Comparison of ENCODE assay signal across 24 cellular contexts in the genomic region with DNA sequence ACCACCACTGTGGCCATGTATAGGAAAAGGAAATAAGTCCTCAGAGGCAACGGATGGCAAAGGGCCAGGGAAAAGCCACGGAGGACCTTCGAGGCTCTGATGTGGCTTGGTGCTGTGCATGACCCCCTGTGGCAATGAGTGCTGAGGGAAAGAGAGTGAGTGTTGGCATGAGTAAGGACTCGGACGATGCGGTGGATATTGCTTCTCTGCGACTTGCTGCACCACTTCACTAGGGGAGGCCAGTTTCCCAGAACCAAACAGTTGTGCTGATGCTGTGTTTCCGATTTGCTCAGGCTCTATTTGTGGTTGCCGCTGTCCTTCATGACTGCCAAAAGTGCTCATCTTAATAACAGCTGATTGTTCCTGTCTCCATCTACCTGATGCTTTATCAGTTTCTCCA.
DNase-seq lines count a peak whose midpoint lies in the region; ATAC-seq, FAIRE-seq and TF ChIP-seq lines count a peak whose summit lies in the region.
"Had no signal": no experiment of that assay in that cellular context is flagged by ENCODE, and none has a peak within 500 bp of the region (broad histone marks: within the 10 kb centered on the region; RNA-seq: fewer than 3 reads in every experiment).

No MANE protein-coding gene starts in this region.

- DNase-seq in activated T-cell treated with anti-CD3 and anti-CD28 coated beads, Interleukin-2, amount 50 U/mL, for 72 hours, result peak; percentile 8 to 15
- no peak for DNase-seq in activated T-cell treated with anti-CD3 and anti-CD28 coated beads, Interleukin-2, amount 50 U/mL, for 1 hour
- DNase-seq in OCI-LY7 (ENCODE audit: low spot score) (no peak), GM12892 (ENCODE audit: insufficient read length) (no peak), AML-193 (lab: John Stamatoyannopoulos, UW) (no peak), NCI-H2081 (lab: John Stamatoyannopoulos, UW) (no peak)
- DNase-seq in activated naive CD4-positive, alpha-beta T cell treated with anti-CD3 and anti-CD28 coated beads, Interleukin-2, amount 50 U/mL, for 72 hours (ENCODE audit: low spot score in 2 of 2), result no peak
- DNase-seq in naive thymus-derived CD8-positive, alpha-beta T cell, result no peak
- DNase-seq: ACHN; anterior cingulate cortex; cerebellar nuclear complex; DMS53; effector CD8-positive, alpha-beta T cell; HFFc6; mesenchymal stem cell; NCI-H1436; NCI-H69; nephron progenitor cell; tibial artery had no signal

- peak; percentile 54 to 66 for ATAC-seq in activated T-cell treated with anti-CD3 and anti-CD28 coated beads, Interleukin-2, amount 50 U/mL, for 72 hours (replicated peaks in 1 of 2)
- ATAC-seq in activated naive CD4-positive, alpha-beta T cell treated with anti-CD3 and anti-CD28 coated beads, Interleukin-2, amount 50 U/mL, for 72 hours, result peak; percentile 28 to 54
- peak in 1 of 2 donors; percentile 33 for ATAC-seq in naive thymus-derived CD8-positive, alpha-beta T cell
- ATAC-seq: sciatic nerve; stimulated activated memory B cell treated with anti-CD40 and anti-IgM and Interleukin-4, amounts not matched to agents 10 μg/mL and 1 μg/mL and 100 μg/mL, for 72 hours had no signal

- H3K4me3 Mint-ChIP-seq in activated T-cell treated with anti-CD3 and anti-CD28 coated beads, Interleukin-2, amount 50 U/mL, for 72 hours, result peak overlapping the region; percentile 65 to 85
- peak overlapping the region in 3 of 10 donors; percentile 2 to 42 (median 26) for H3K4me3 Mint-ChIP-seq in naive thymus-derived CD8-positive, alpha-beta T cell
- H3K4me3 Mint-ChIP-seq: HFFc6; nephron progenitor cell; stimulated activated memory B cell treated with anti-CD40 and anti-IgM and Interleukin-4, amounts not matched to agents 10 μg/mL and 1 μg/mL and 100 μg/mL, for 72 hours had no signal

- TF ChIP-seq POLR2A in GM12892 (IDR thresholded peaks at IDR 0.05; ENCODE audit: low read depth, low read length), result no peak

- H3K9me2 ChIP-seq in OCI-LY7 (ENCODE audit: insufficient read depth, low read length), result no peaks in the 10 kb centered on the region

- H3K4me1 Mint-ChIP-seq in activated T-cell treated with anti-CD3 and anti-CD28 coated beads, Interleukin-2, amount 50 U/mL, for 72 hours (ENCODE audit: low read depth), result peaks cover 55% of the 10 kb centered on the region
- peaks cover 16 to 36% (median 23%) of the 10 kb centered on the region in 4 donors for H3K4me1 Mint-ChIP-seq in naive thymus-derived CD8-positive, alpha-beta T cell
- H3K4me1 Mint-ChIP-seq: nephron progenitor cell had no signal

- no peaks in the 10 kb centered on the region for H3K79me2 ChIP-seq in OCI-LY7 (ENCODE audit: insufficient read depth, low read depth, low read length)
- H3K79me2 ChIP-seq: parathyroid adenoma had no signal

- H4K20me1 ChIP-seq in OCI-LY7 (ENCODE audit: insufficient read depth, low read length), result no peaks in the 10 kb centered on the region

- TSS peak; percentile 15 for BruUV-seq in OCI-LY7 (replicated peaks; lab: Mats Ljungman, UMichigan)

- no peaks in the 10 kb centered on the region for H3K4me1 ChIP-seq in OCI-LY7 (ENCODE audit: insufficient read depth, low read length, poor library complexity, severe bottlenecking)
- H3K4me1 ChIP-seq: parathyroid adenoma, tibial artery had no signal

- FAIRE-seq in GM12892 (lab: Jason Lieb, UNC), result no peak
- FAIRE-seq: TTC549 had no signal

- intact Hi-C loops in OCI-LY7 (cut with micrococcal nuclease; ENCODE audit: unreplicated experiment), result no loop called here

- H2AFZ ChIP-seq in OCI-LY7 (ENCODE audit: low read length), result no peak overlapping the region
- H2AFZ ChIP-seq: parathyroid adenoma had no signal

- no peak for TF ChIP-seq CTCF in OCI-LY7 (conservative IDR thresholded peaks at IDR 0.05; ENCODE audit: low read length)

- H3K9me3 Mint-ChIP-seq in activated T-cell treated with anti-CD3 and anti-CD28 coated beads, Interleukin-2, amount 50 U/mL, for 72 hours, result no peaks in the 10 kb centered on the region
- peaks cover 0 to 4% of the 10 kb centered on the region in 2 donors for H3K9me3 Mint-ChIP-seq in activated naive CD4-positive, alpha-beta T cell treated with anti-CD3 and anti-CD28 coated beads, Interleukin-2, amount 50 U/mL, for 72 hours
- no peaks in the 10 kb centered on the region for H3K9me3 Mint-ChIP-seq in naive thymus-derived CD8-positive, alpha-beta T cell
- H3K9me3 Mint-ChIP-seq: HFFc6; nephron progenitor cell; stimulated activated memory B cell treated with anti-CD40 and anti-IgM and Interleukin-4, amounts not matched to agents 10 μg/mL and 1 μg/mL and 100 μg/mL, for 72 hours had no signal

- H3K4me2 ChIP-seq in OCI-LY7 (ENCODE audit: low read length), result no peak overlapping the region

- no peak overlapping the region for H3K27ac ChIP-seq in OCI-LY7 (ENCODE audit: low read depth, low read length, poor library complexity, severe bottlenecking)
- H3K27ac ChIP-seq: C4-2B, parathyroid adenoma, tibial artery had no signal

- POLR2A ChIA-PET in OCI-LY7 (lab: Charles Lee), result no interaction called here
- POLR2A ChIA-PET in naive thymus-derived CD8-positive, alpha-beta T cell (lab: Charles Lee), result no interaction called here

- no peaks in the 10 kb centered on the region for H3K9me3 ChIP-seq in OCI-LY7 (ENCODE audit: low read length)
- H3K9me3 ChIP-seq: tibial artery had no signal

- no peak overlapping the region for H3K4me3 ChIP-seq in OCI-LY7 (ENCODE audit: low read depth, low read length, poor library complexity, severe bottlenecking)
- H3K4me3 ChIP-seq: tibial artery had no signal

- H3K36me3 Mint-ChIP-seq in activated T-cell treated with anti-CD3 and anti-CD28 coated beads, Interleukin-2, amount 50 U/mL, for 72 hours (ENCODE audit: insufficient read depth in 2 of 2), result peaks cover 29 to 44% of the 10 kb centered on the region in 2 donors
- peaks cover 52 to 58% of the 10 kb centered on the region in 2 donors for H3K36me3 Mint-ChIP-seq in activated naive CD4-positive, alpha-beta T cell treated with anti-CD3 and anti-CD28 coated beads, Interleukin-2, amount 50 U/mL, for 72 hours
- H3K36me3 Mint-ChIP-seq in naive thymus-derived CD8-positive, alpha-beta T cell, result peaks cover 20 to 72% (median 36%) of the 10 kb centered on the region in 3 donors

- CTCF ChIA-PET in OCI-LY7 (lab: Charles Lee; ENCODE audit: unreplicated experiment), result no interaction called here

- peaks cover 59% of the 10 kb centered on the region for H3K36me3 ChIP-seq in OCI-LY7 (ENCODE audit: insufficient read depth, low read length)

- peak overlapping the region; percentile 85 for H3K27ac Mint-ChIP-seq in activated T-cell treated with anti-CD3 and anti-CD28 coated beads, Interleukin-2, amount 50 U/mL, for 72 hours
- peak overlapping the region; percentile 65 to 79 for H3K27ac Mint-ChIP-seq in activated naive CD4-positive, alpha-beta T cell treated with anti-CD3 and anti-CD28 coated beads, Interleukin-2, amount 50 U/mL, for 72 hours
- H3K27ac Mint-ChIP-seq in naive thymus-derived CD8-positive, alpha-beta T cell, result peak overlapping the region in 9 of 10 donors; percentile 28 to 82 (median 67)
- H3K27ac Mint-ChIP-seq: HFFc6; nephron progenitor cell; stimulated activated memory B cell treated with anti-CD40 and anti-IgM and Interleukin-4, amounts not matched to agents 10 μg/mL and 1 μg/mL and 100 μg/mL, for 72 hours had no signal

- no peaks in the 10 kb centered on the region for H3K27me3 Mint-ChIP-seq in activated T-cell treated with anti-CD3 and anti-CD28 coated beads, Interleukin-2, amount 50 U/mL, for 72 hours (ENCODE audit: low read depth)
- no peaks in the 10 kb centered on the region for H3K27me3 Mint-ChIP-seq in naive thymus-derived CD8-positive, alpha-beta T cell
- H3K27me3 Mint-ChIP-seq: stimulated activated memory B cell treated with anti-CD40 and anti-IgM and Interleukin-4, amounts not matched to agents 10 μg/mL and 1 μg/mL and 100 μg/mL, for 72 hours had no signal

Comparison
In these comparisons a context has a peak if more than half of its experiments do, and no peak if none do; other contexts are left out.
1. DNase-seq: peak in activated T-cell treated with anti-CD3 and anti-CD28 coated beads, Interleukin-2, amount 50 U/mL, for 72 hours (2 of 2); none in activated T-cell treated with anti-CD3 and anti-CD28 coated beads, Interleukin-2, amount 50 U/mL, for 1 hour (single experiment), OCI-LY7 (single experiment), activated naive CD4-positive, alpha-beta T cell treated with anti-CD3 and anti-CD28 coated beads, Interleukin-2, amount 50 U/mL, for 72 hours (0 of 2), naive thymus-derived CD8-positive, alpha-beta T cell (0 of 10), GM12892 (single experiment), AML-193 (0 of 2) and NCI-H2081 (0 of 2).
2. Peak in every context shown above with its lines, with median percentiles within 50 percentile points of each other: H3K27ac Mint-ChIP-seq.